Comparison of ENCODE assay signal across 16 cellular contexts in genomic region chr7:17095001-17095574, GRCh38.
DNase-seq lines count a peak whose midpoint lies in the region; ATAC-seq lines count a peak whose summit lies in the region.
"Had no signal": no experiment of that assay in that cellular context is flagged by ENCODE, and none has a peak within 500 bp of the region (broad histone marks: within the 10 kb centered on the region; RNA-seq: fewer than 3 reads in every experiment).

No MANE protein-coding gene starts in this region.

- no peak overlapping the region for H3K27ac ChIP-seq in Karpas-422 (ENCODE audit: low read length)
- H3K27ac ChIP-seq: coronary artery, heart left ventricle had no signal

- no peaks in the 10 kb centered on the region for H3K79me2 ChIP-seq in Karpas-422 (ENCODE audit: low read length)

- H3K9me2 ChIP-seq in Karpas-422 (replicated peaks; ENCODE audit: insufficient read depth, low read length): no peaks in the 10 kb centered on the region

- no peak overlapping the region for H3K4me3 ChIP-seq in Karpas-422 (ENCODE audit: low read length)
- H3K4me3 ChIP-seq: coronary artery, heart left ventricle had no signal

- H3K4me2 ChIP-seq in Karpas-422 (ENCODE audit: low read depth, low read length, poor library complexity, severe bottlenecking): no peak overlapping the region

- no peak overlapping the region for H2AFZ ChIP-seq in Karpas-422 (ENCODE audit: low read length)

- ATAC-seq in sciatic nerve: peak; percentile 60
- no peak for ATAC-seq in GM19395 (IDR thresholded peaks at IDR 0.05; ENCODE audit: unreplicated experiment)

- intact Hi-C loops in sciatic nerve (cut with DNase I): no loop called here

- H3K36me3 ChIP-seq in Karpas-422 (ENCODE audit: insufficient read depth, low read length): no peaks in the 10 kb centered on the region
- H3K36me3 ChIP-seq: heart left ventricle had no signal

- DNase-seq in GM04503 (ENCODE audit: low read depth): peak; percentile 97
- DNase-seq in NCI-H69 (lab: John Stamatoyannopoulos, UW): peak; percentile 78
- DNase-seq in epidermal melanocyte (ENCODE audit: insufficient read length, low spot score): peak; percentile 49
- DNase-seq in sciatic nerve (ENCODE audit: low spot score): no peak
- no peak for DNase-seq in globus pallidus (ENCODE audit: low spot score)
- DNase-seq in Karpas-422: no peak
- DNase-seq: activated CD4-positive, alpha-beta T cell treated with anti-CD3 and anti-CD28 coated beads, Interleukin-2, amount 10 ng/mL, durations not matched to agents 24 days and 14 days; activated gamma-delta T cell; DMS 273 treated with DMSO at 0.1 percent for 48 hours; NCI-H1048; NCI-H82; stimulated activated CD4-positive, alpha-beta T cell treated with anti-CD3 and anti-CD28 coated beads, Interleukin-4, amount 100 ng/mL, for 4 hours; SW 1271 had no signal

- no peaks in the 10 kb centered on the region for H4K20me1 ChIP-seq in Karpas-422 (ENCODE audit: insufficient read depth, low read depth, low read length)

- H3K9me3 ChIP-seq in Karpas-422 (ENCODE audit: low read length): no peaks in the 10 kb centered on the region
- H3K9me3 ChIP-seq: heart left ventricle had no signal

- H3K27me3 ChIP-seq in Karpas-422 (ENCODE audit: low read length): no peaks in the 10 kb centered on the region
- H3K27me3 ChIP-seq: heart left ventricle had no signal

- H3K4me1 ChIP-seq in Karpas-422 (ENCODE audit: low read length): peaks cover 3% of the 10 kb centered on the region

- no peak overlapping the region for H3K9ac ChIP-seq in Karpas-422 (ENCODE audit: low read length)

Comparison
In these comparisons a context has a peak if more than half of its experiments do, and no peak if none do; other contexts are left out.
1. DNase-seq: peak in GM04503 (single experiment), NCI-H69 (single experiment) and epidermal melanocyte (single experiment); none in sciatic nerve (single experiment), globus pallidus (single experiment) and Karpas-422 (single experiment).